ENCODE assay signal across 2 cellular contexts in genomic region chr1:56516539-56517252, GRCh38.
TF ChIP-seq lines count a peak whose summit lies in the region.

No MANE protein-coding gene starts in this region.

TF ChIP-seq in liver, 16 proteins besides CTCF, POLR2A, EP300 and RAD21:
- TF ChIP-seq JUND (IDR thresholded peaks at IDR 0.05) (no peak), TAF1 (conservative IDR thresholded peaks at IDR 0.05) (no peak), NR2F2 (IDR thresholded peaks at IDR 0.05) (peak; percentile 9)

TF ChIP-seq in HepG2, 621 proteins besides CTCF, POLR2A, EP300 and RAD21:
- TF ChIP-seq ARHGAP35 (CRISPR knock-in tag; IDR thresholded peaks at IDR 0.05; ENCODE audit: borderline replicate concordance) (no peak), IRF2 (CRISPR knock-in tag; IDR thresholded peaks at IDR 0.05) (no peak), FOXO1 (CRISPR knock-in tag; IDR thresholded peaks at IDR 0.05) (no peak)
TF ChIP-seq in HepG2: peak in this region for 0.
